In genomic region chr18:27231671-27232070, GRCh38 we compare ENCODE assay signal across 14 cellular contexts. TPM values are rescaled to one million over a fixed set of nuclear protein-coding genes. Genes with fewer than 3 reads are reported as not detected.
DNase-seq lines count a peak whose midpoint lies in the region; ATAC-seq and TF ChIP-seq lines count a peak whose summit lies in the region.
"Not testable (repeated sequence)": the region's sequence is repeated elsewhere in the genome, so short reads cannot be mapped to it uniquely, and the experiment has no call there.
"Had no signal": no experiment of that assay in that cellular context is flagged by ENCODE, and none has a peak within 500 bp of the region (broad histone marks: within the 10 kb centered on the region; RNA-seq: fewer than 3 reads in every experiment).

No MANE protein-coding gene starts in this region.

- peak overlapping the region; percentile 48; the same call in 1 of the 2 replicates for H3K4me2 ChIP-seq in GM23338
- not testable (repeated sequence) for H3K4me2 ChIP-seq in neural progenitor cell

- H3K27ac ChIP-seq in GM23338 (ENCODE audit: low read depth) (peak overlapping the region; percentile 84), HUES6 (ENCODE audit: low read depth, low read length) (peak overlapping the region; percentile 78; the same call in 1 of the 2 replicates), esophagus (ENCODE audit: low read depth in 2 of 2, low read length in 1 of 2) (peak overlapping the region; percentile 22 to 47), iPS-20b (ENCODE audit: low read length) (peak overlapping the region; percentile 80), urinary bladder (ENCODE audit: low read depth) (peak overlapping the region; percentile 56)
- H3K27ac ChIP-seq in endodermal cell (ENCODE audit: low read depth, low read length); neural progenitor cell: not testable (repeated sequence)

- DNase-seq in GM23338 (ENCODE audit: low spot score); MCF 10A (ENCODE audit: unreplicated experiment); neural progenitor cell (ENCODE audit: low spot score): not testable (repeated sequence)
- DNase-seq in endodermal cell = peak; percentile 74

- not testable (repeated sequence) for H3K36me3 ChIP-seq in GM23338 (ENCODE audit: insufficient read depth); HUES6 (ENCODE audit: control insufficient read depth, insufficient read depth, low read length); endodermal cell (ENCODE audit: control insufficient read depth, insufficient read depth, low read length); esophagus (ENCODE audit: control insufficient read depth in 2 of 2, insufficient read depth in 2 of 2, low read length in 1 of 2); iPS-20b (ENCODE audit: insufficient read depth, low read depth, low read length); neural progenitor cell; urinary bladder (ENCODE audit: insufficient read depth)

- H3K79me2 ChIP-seq in GM23338 (replicated peaks; ENCODE audit: insufficient read depth); neural progenitor cell (ENCODE audit: low read depth): not testable (repeated sequence)

- not testable (repeated sequence) for H3K9me3 ChIP-seq in HUES6 (ENCODE audit: control insufficient read depth, insufficient read depth, low read depth, low read length); endodermal cell (ENCODE audit: control insufficient read depth, low read length); esophagus (ENCODE audit: control insufficient read depth in 2 of 2, insufficient read depth in 1 of 2, low read depth in 1 of 2, low read length in 1 of 2); iPS-20b (ENCODE audit: insufficient read depth, low read depth, low read length); neural progenitor cell (ENCODE audit: low read depth)

- not testable (repeated sequence) for TF ChIP-seq CTCF in GM23338 (conservative IDR thresholded peaks at IDR 0.05; ENCODE audit: low read depth in 2 of 2); MCF 10A (IDR thresholded peaks at IDR 0.05; ENCODE audit: unreplicated experiment); endodermal cell (conservative IDR thresholded peaks at IDR 0.05); neural progenitor cell (IDR thresholded peaks at IDR 0.05)

- not testable (repeated sequence) for H3K4me3 ChIP-seq in GM23338; HUES6 (ENCODE audit: low read depth, low read length); endodermal cell (ENCODE audit: low read length); esophagus (ENCODE audit: low read depth in 1 of 2, low read length in 2 of 2); iPS-20b (ENCODE audit: low read length); neural progenitor cell; urinary bladder (ENCODE audit: low read depth, low read length)

- intact Hi-C loops in MCF 10A (cut with micrococcal nuclease) = not testable (repeated sequence)

- peak overlapping the region; percentile 80 for H3K9ac ChIP-seq in HUES6 (ENCODE audit: low read length)
- H3K9ac ChIP-seq in endodermal cell (ENCODE audit: extremely low read depth, low read length, poor library complexity, severe bottlenecking); neural progenitor cell: not testable (repeated sequence)
- peak overlapping the region; percentile 54; the same call in 1 of the 2 replicates for H3K9ac ChIP-seq in iPS-20b (ENCODE audit: low read depth, low read length)

- H3K9me3 Mint-ChIP-seq in GM23338; MCF 10A (ENCODE audit: unreplicated experiment); endodermal cell; neural progenitor cell: not testable (repeated sequence)

- CTCF ChIA-PET in MCF 10A (lab: Yijun Ruan, JAX) = not testable (repeated sequence)

- H3K9me2 ChIP-seq in GM23338 (ENCODE audit: insufficient read depth) = not testable (repeated sequence)

- not testable (repeated sequence) for ATAC-seq in GM23338

- not testable (repeated sequence) for H4K20me1 ChIP-seq in GM23338 (replicated peaks; ENCODE audit: insufficient read depth); neural progenitor cell (ENCODE audit: low read depth)

- H3K27ac Mint-ChIP-seq in GM23338 (peak overlapping the region; percentile 94), MCF 10A (ENCODE audit: low read depth, unreplicated experiment) (peak overlapping the region; percentile 5), endodermal cell (peak overlapping the region; percentile 93)
- not testable (repeated sequence) for H3K27ac Mint-ChIP-seq in neural progenitor cell

- H2AFZ ChIP-seq in GM23338 = not testable (repeated sequence)
- H2AFZ ChIP-seq in neural progenitor cell (replicated peaks) = peak overlapping the region; percentile 85

- H3K4me3 Mint-ChIP-seq in GM23338; MCF 10A (ENCODE audit: unreplicated experiment); endodermal cell; neural progenitor cell: not testable (repeated sequence)

- not testable (repeated sequence) for H3K27me3 ChIP-seq in GM23338 (ENCODE audit: insufficient read depth); HUES6 (ENCODE audit: control insufficient read depth, insufficient read depth, low read length); endodermal cell (ENCODE audit: control insufficient read depth, insufficient read depth, low read length, poor library complexity, severe bottlenecking); esophagus (ENCODE audit: control insufficient read depth in 1 of 2, insufficient read depth in 2 of 2, low read length in 2 of 2); iPS-20b (ENCODE audit: insufficient read depth, low read length); neural progenitor cell

- POLR2A ChIA-PET in MCF 10A (lab: Yijun Ruan, JAX) = not testable (repeated sequence)

- not testable (repeated sequence) for H3K27me3 Mint-ChIP-seq in GM23338 (ENCODE audit: insufficient read depth, low read depth, poor library complexity); MCF 10A (ENCODE audit: insufficient read depth, unreplicated experiment); endodermal cell (ENCODE audit: insufficient read depth); neural progenitor cell (ENCODE audit: insufficient read depth, low read depth)

- WGBS in endodermal cell (ENCODE audit: insufficient coverage in 1 of 2, insufficient read length in 1 of 2), 2 experiments = 57 to 73% methylated on average over 6 of the region's 6 CpGs
- WGBS in esophagus, 2 donors = 44 to 62% methylated on average over 6 of the region's 6 CpGs
- 58% methylated on average over 6 of the region's 6 CpGs for WGBS in urinary bladder

- H3K36me3 Mint-ChIP-seq in GM23338 (ENCODE audit: low read depth); MCF 10A (ENCODE audit: insufficient read depth, unreplicated experiment); endodermal cell (ENCODE audit: low read depth); neural progenitor cell: not testable (repeated sequence)

- BruUV-seq in MCF 10A (replicated peaks; lab: Mats Ljungman, UMichigan) = not testable (repeated sequence)

- not testable (repeated sequence) for H3F3A ChIP-seq in GM23338 (replicated peaks; ENCODE audit: low read depth); neural progenitor cell (ENCODE audit: low read depth)

- H3K4me1 Mint-ChIP-seq in GM23338 (peaks cover 41% of the 10 kb centered on the region), endodermal cell (peaks cover 26% of the 10 kb centered on the region), neural progenitor cell (peaks cover 16% of the 10 kb centered on the region)
- H3K4me1 Mint-ChIP-seq in MCF 10A (ENCODE audit: insufficient read depth, unreplicated experiment) = not testable (repeated sequence)

- peaks cover 53% of the 10 kb centered on the region for H3K4me1 ChIP-seq in GM23338 (ENCODE audit: insufficient read depth)
- H3K4me1 ChIP-seq in HUES6 (ENCODE audit: control insufficient read depth, insufficient read depth, low read length) = peaks cover 41% of the 10 kb centered on the region
- not testable (repeated sequence) for H3K4me1 ChIP-seq in endodermal cell (ENCODE audit: control insufficient read depth, insufficient read depth, low read length); esophagus (ENCODE audit: control insufficient read depth in 2 of 2, insufficient read depth in 2 of 2, low read length in 1 of 2); neural progenitor cell; urinary bladder (ENCODE audit: insufficient read depth)
- peaks cover 16% of the 10 kb centered on the region for H3K4me1 ChIP-seq in iPS-20b (ENCODE audit: insufficient read depth, low read length)

TF ChIP-seq in GM23338, 12 proteins besides CTCF, POLR2A, EP300 and RAD21:
- 0 out of 2 replicates have a peak, but pooled peaks have one; percentile 14 for TF ChIP-seq NANOG (IDR thresholded peaks at IDR 0.05; ENCODE audit: borderline replicate concordance)
TF ChIP-seq in GM23338: peak in this region for 1; not testable (repeated sequence) for 11.

RNA-seq across cellular contexts. Expression of gene CHST9, which starts 46.6 kb away (rescaled TPM):
- 14.3 and 15.5 TPM in 2 replicates for total RNA-seq in GM23338 (2014; rRNA removed; shearing (Covaris generic))
- polyA plus RNA-seq in GM23338 (2016; fragmentation: Nextera tagmentation; extraction: Ambion mirVana) (13.8 and 16.8 TPM in 2 replicates), esophagus (under 1 TPM; 0.26 to 0.27 TPM), urinary bladder (0.38 TPM)
- total RNA-seq in MCF 10A (2022) (not detected in 2 replicates), endodermal cell (10 to 100 TPM; 47.5 to 75.8 TPM), neural progenitor cell (ENCODE audit: low replicate concordance) (0.77 and 1.3 TPM in 2 replicates), urinary bladder (7.0 TPM)
- polyA plus RNA-seq in endodermal cell (2013, experiment 1 of 2) = 3.8 TPM
- polyA plus RNA-seq in endodermal cell (2013, experiment 2 of 2) = 4.1 TPM
- total RNA-seq: A172; A673; CD4-positive, alpha-beta memory T cell; GM12878; GM23248 had no signal
- polyA plus RNA-seq: BJ; CD4-positive, alpha-beta memory T cell; GM23248 had no signal
